Comparison of ENCODE assay signal across 16 cellular contexts in the genomic region with DNA sequence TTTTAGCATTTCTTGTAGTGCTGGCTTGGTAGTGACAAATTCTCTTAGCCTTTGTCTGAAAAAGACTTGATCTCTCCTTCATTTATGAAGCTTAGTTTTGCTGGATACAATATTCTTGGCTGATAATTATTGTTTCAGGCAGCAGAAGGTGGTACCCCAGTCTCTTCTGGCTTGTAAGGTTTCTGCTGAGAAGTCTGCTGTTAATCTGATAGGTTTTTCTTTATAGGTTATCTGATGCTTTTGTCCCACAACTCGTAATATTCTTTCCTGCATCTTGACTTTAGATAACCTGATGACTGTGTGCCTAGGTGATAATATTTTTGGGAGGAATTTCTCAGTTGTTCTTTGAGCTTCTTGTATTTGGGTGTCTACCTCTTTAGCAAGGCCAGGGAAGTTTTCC. TPM values are rescaled to one million over a fixed set of nuclear protein-coding genes. Genes with fewer than 3 reads are reported as not detected.
A peak's percentile ranks its signal among the peaks of the same experiment; 100 is the strongest.
DNase-seq lines count a peak whose midpoint lies in the region; ATAC-seq and TF ChIP-seq lines count a peak whose summit lies in the region.
"Had no signal": no experiment of that assay in that cellular context is flagged by ENCODE, and none has a peak within 500 bp of the region (broad histone marks: within the 10 kb centered on the region; RNA-seq: fewer than 3 reads in every experiment).

No MANE protein-coding gene starts in this region.

- CTCF ChIA-PET in activated CD8-positive, alpha-beta T cell treated with anti-CD3 and anti-CD28 coated beads for 36 hours (lab: Charles Lee) = no interaction called here
- CTCF ChIA-PET in activated CD8-positive, alpha-beta T cell treated with anti-CD3 and anti-CD28 coated beads, Interleukin-2, amount 10 ng/mL, durations not matched to agents 7 days and 5 days (lab: Charles Lee) = interaction anchor here (0.8 to 1.1 kb wide), 2 partner anchors 45 to 177 kb away, joined by 3 read pairs; no protein-coding TSS in a partner anchor
- CTCF ChIA-PET in RWPE1 (lab: Yijun Ruan, JAX) = no interaction called here

- H3K27ac Mint-ChIP-seq in activated CD8-positive, alpha-beta T cell treated with anti-CD3 and anti-CD28 coated beads for 36 hours = peak overlapping the region; percentile 52
- H3K27ac Mint-ChIP-seq in activated CD8-positive, alpha-beta T cell treated with anti-CD3 and anti-CD28 coated beads, Interleukin-2, amount 10 ng/mL, durations not matched to agents 7 days and 5 days = no peak overlapping the region
- no peak overlapping the region for H3K27ac Mint-ChIP-seq in GM23338
- H3K27ac Mint-ChIP-seq in activated T-helper 17 cell treated with anti-CD3 and anti-CD28 coated beads, Interleukin-2, amount 50 U/mL, for 72 hours = peak overlapping the region; percentile 42
- peak overlapping the region; percentile 18 for H3K27ac Mint-ChIP-seq in progenitor cell of endocrine pancreas

- no peak overlapping the region for H2AFZ ChIP-seq in GM23338
- H2AFZ ChIP-seq: GM23248 had no signal

- H3K4me2 ChIP-seq in GM23338 = no peak overlapping the region
- H3K4me2 ChIP-seq: BLaER1 had no signal

- peaks cover 100% of the 10 kb centered on the region for H3K79me2 ChIP-seq in GM23338 (replicated peaks; ENCODE audit: insufficient read depth)

- H3K36me3 ChIP-seq in GM23338 (ENCODE audit: insufficient read depth) = peaks cover 6% of the 10 kb centered on the region; the same call in 1 of the 2 replicates

- no peaks in the 10 kb centered on the region for H3K27me3 Mint-ChIP-seq in activated CD8-positive, alpha-beta T cell treated with anti-CD3 and anti-CD28 coated beads for 36 hours
- H3K27me3 Mint-ChIP-seq in activated CD8-positive, alpha-beta T cell treated with anti-CD3 and anti-CD28 coated beads, Interleukin-2, amount 10 ng/mL, durations not matched to agents 7 days and 5 days (ENCODE audit: low read depth) = no peaks in the 10 kb centered on the region
- H3K27me3 Mint-ChIP-seq in GM23338 (ENCODE audit: insufficient read depth, low read depth, poor library complexity) = peaks cover 7% of the 10 kb centered on the region
- no peaks in the 10 kb centered on the region for H3K27me3 Mint-ChIP-seq in activated T-helper 17 cell treated with anti-CD3 and anti-CD28 coated beads, Interleukin-2, amount 50 U/mL, for 72 hours
- no peaks in the 10 kb centered on the region for H3K27me3 Mint-ChIP-seq in progenitor cell of endocrine pancreas
- H3K27me3 Mint-ChIP-seq: CD8-positive, alpha-beta memory T cell had no signal

- no peak overlapping the region for H3K4me3 ChIP-seq in GM23338
- H3K4me3 ChIP-seq: BLaER1, GM23248 had no signal

- H3F3A ChIP-seq in GM23338 (replicated peaks; ENCODE audit: low read depth) = peaks cover 10% of the 10 kb centered on the region

- H3K27me3 ChIP-seq in GM23338 (ENCODE audit: insufficient read depth) = no peaks in the 10 kb centered on the region
- H3K27me3 ChIP-seq: BLaER1 had no signal

- peaks cover 86% of the 10 kb centered on the region for H4K20me1 ChIP-seq in GM23338 (replicated peaks; ENCODE audit: insufficient read depth)

- ATAC-seq in activated CD8-positive, alpha-beta T cell treated with anti-CD3 and anti-CD28 coated beads for 36 hours = no peak
- ATAC-seq in activated CD8-positive, alpha-beta T cell treated with anti-CD3 and anti-CD28 coated beads, Interleukin-2, amount 10 ng/mL, durations not matched to agents 7 days and 5 days = no peak
- no peak for ATAC-seq in GM23338
- no peak for ATAC-seq in activated T-helper 17 cell treated with anti-CD3 and anti-CD28 coated beads, Interleukin-2, amount 50 U/mL, for 72 hours (replicated peaks)

- peak overlapping the region; percentile 86; the same call in 1 of the 2 replicates for H3K27ac ChIP-seq in GM23338 (ENCODE audit: low read depth)
- H3K27ac ChIP-seq in RWPE1 = no peak overlapping the region
- H3K27ac ChIP-seq: BLaER1, GM23248 had no signal

- TF ChIP-seq CTCF in activated CD8-positive, alpha-beta T cell treated with anti-CD3 and anti-CD28 coated beads for 36 hours (IDR thresholded peaks at IDR 0.05) = no peak
- TF ChIP-seq CTCF in GM23338 (conservative IDR thresholded peaks at IDR 0.05; ENCODE audit: low read depth in 2 of 2) = no peak
- TF ChIP-seq CTCF in progenitor cell of endocrine pancreas (IDR thresholded peaks at IDR 0.05; ENCODE audit: unreplicated experiment) = no peak
- TF ChIP-seq CTCF in RWPE1 (conservative IDR thresholded peaks at IDR 0.05; ENCODE audit: low read depth) = no peak

- peaks cover 31% of the 10 kb centered on the region for H3K4me1 ChIP-seq in GM23338 (ENCODE audit: insufficient read depth)
- H3K4me1 ChIP-seq: BLaER1, Caco-2 had no signal

- intact Hi-C loops in activated CD8-positive, alpha-beta T cell treated with anti-CD3 and anti-CD28 coated beads for 36 hours (cut with micrococcal nuclease) = loop anchor here (5.0 kb wide), 1 partner anchor 38 kb away; no protein-coding TSS in a partner anchor

- H3K9me2 ChIP-seq in GM23338 (ENCODE audit: insufficient read depth) = no peaks in the 10 kb centered on the region

- peaks cover 72% of the 10 kb centered on the region for H3K4me1 Mint-ChIP-seq in activated CD8-positive, alpha-beta T cell treated with anti-CD3 and anti-CD28 coated beads for 36 hours (ENCODE audit: low read depth)
- peaks cover 63% of the 10 kb centered on the region for H3K4me1 Mint-ChIP-seq in activated CD8-positive, alpha-beta T cell treated with anti-CD3 and anti-CD28 coated beads, Interleukin-2, amount 10 ng/mL, durations not matched to agents 7 days and 5 days (ENCODE audit: low read depth)
- H3K4me1 Mint-ChIP-seq in GM23338 (peaks cover 44% of the 10 kb centered on the region), progenitor cell of endocrine pancreas (ENCODE audit: low read depth) (peaks cover 8% of the 10 kb centered on the region)
- peaks cover 53% of the 10 kb centered on the region for H3K4me1 Mint-ChIP-seq in activated T-helper 17 cell treated with anti-CD3 and anti-CD28 coated beads, Interleukin-2, amount 50 U/mL, for 72 hours

- POLR2A ChIA-PET in activated CD8-positive, alpha-beta T cell treated with anti-CD3 and anti-CD28 coated beads for 36 hours (lab: Charles Lee) = interaction anchor here (1.3 kb wide), 1 partner anchor 69 kb away, joined by 3 read pairs; no protein-coding TSS in a partner anchor
- POLR2A ChIA-PET in activated CD8-positive, alpha-beta T cell treated with anti-CD3 and anti-CD28 coated beads, Interleukin-2, amount 10 ng/mL, durations not matched to agents 7 days and 5 days (lab: Charles Lee) = interaction anchor here (0.6 to 0.8 kb wide), 2 partner anchors 18 to 64 kb away, joined by 3 read pairs; no protein-coding TSS in a partner anchor
- POLR2A ChIA-PET in RWPE1 (lab: Yijun Ruan, JAX; ENCODE audit: low non-redundant PET) = no interaction called here

- peaks cover 31% of the 10 kb centered on the region for H3K9me3 Mint-ChIP-seq in activated CD8-positive, alpha-beta T cell treated with anti-CD3 and anti-CD28 coated beads for 36 hours
- peaks cover 21% of the 10 kb centered on the region for H3K9me3 Mint-ChIP-seq in activated CD8-positive, alpha-beta T cell treated with anti-CD3 and anti-CD28 coated beads, Interleukin-2, amount 10 ng/mL, durations not matched to agents 7 days and 5 days (ENCODE audit: insufficient read depth)
- H3K9me3 Mint-ChIP-seq in GM23338 (no peaks in the 10 kb centered on the region; the same call in 2 of the 3 replicates), progenitor cell of endocrine pancreas (ENCODE audit: low read depth) (peaks cover 40% of the 10 kb centered on the region)
- H3K9me3 Mint-ChIP-seq in activated T-helper 17 cell treated with anti-CD3 and anti-CD28 coated beads, Interleukin-2, amount 50 U/mL, for 72 hours = peaks cover 13% of the 10 kb centered on the region

- H3K4me3 Mint-ChIP-seq in activated CD8-positive, alpha-beta T cell treated with anti-CD3 and anti-CD28 coated beads for 36 hours = no peak overlapping the region
- H3K4me3 Mint-ChIP-seq in activated CD8-positive, alpha-beta T cell treated with anti-CD3 and anti-CD28 coated beads, Interleukin-2, amount 10 ng/mL, durations not matched to agents 7 days and 5 days = no peak overlapping the region
- H3K4me3 Mint-ChIP-seq in GM23338 = no peak overlapping the region
- no peak overlapping the region for H3K4me3 Mint-ChIP-seq in activated T-helper 17 cell treated with anti-CD3 and anti-CD28 coated beads, Interleukin-2, amount 50 U/mL, for 72 hours
- no peak overlapping the region for H3K4me3 Mint-ChIP-seq in progenitor cell of endocrine pancreas (ENCODE audit: low read depth)
- H3K4me3 Mint-ChIP-seq: CD8-positive, alpha-beta memory T cell had no signal

- DNase-seq in activated CD8-positive, alpha-beta T cell treated with anti-CD3 and anti-CD28 coated beads for 36 hours = no peak
- DNase-seq in activated CD8-positive, alpha-beta T cell treated with anti-CD3 and anti-CD28 coated beads, Interleukin-2, amount 10 ng/mL, durations not matched to agents 7 days and 5 days = no peak
- DNase-seq in GM23338 (ENCODE audit: low spot score) (no peak), progenitor cell of endocrine pancreas (ENCODE audit: low spot score, unreplicated experiment) (no peak), RWPE1 (ENCODE audit: low spot score) (no peak), NCI-H128 (lab: John Stamatoyannopoulos, UW; ENCODE audit: unreplicated experiment) (no peak)
- DNase-seq: 8988T; AML-193; Caco-2; CD8-positive, alpha-beta memory T cell; DMS53; GM23248; H7; IMR-90 had no signal

- H3K36me3 Mint-ChIP-seq in activated CD8-positive, alpha-beta T cell treated with anti-CD3 and anti-CD28 coated beads for 36 hours (ENCODE audit: low read depth) = peaks cover 84% of the 10 kb centered on the region
- peaks cover 86% of the 10 kb centered on the region for H3K36me3 Mint-ChIP-seq in activated CD8-positive, alpha-beta T cell treated with anti-CD3 and anti-CD28 coated beads, Interleukin-2, amount 10 ng/mL, durations not matched to agents 7 days and 5 days (ENCODE audit: low read depth)
- H3K36me3 Mint-ChIP-seq in GM23338 (ENCODE audit: low read depth) = peaks cover 75% of the 10 kb centered on the region
- H3K36me3 Mint-ChIP-seq in activated T-helper 17 cell treated with anti-CD3 and anti-CD28 coated beads, Interleukin-2, amount 50 U/mL, for 72 hours (ENCODE audit: low read depth) = peaks cover 90% of the 10 kb centered on the region
- H3K36me3 Mint-ChIP-seq in progenitor cell of endocrine pancreas (ENCODE audit: insufficient read depth) = peaks cover 80% of the 10 kb centered on the region

RNA-seq across cellular contexts. Expression of gene AEBP2, which starts 41.2 kb away (rescaled TPM):
- total RNA-seq in activated CD8-positive, alpha-beta T cell treated with anti-CD3 and anti-CD28 coated beads for 36 hours = 10 to 100 TPM; 59.6 to 63.3 TPM
- total RNA-seq in activated CD8-positive, alpha-beta T cell treated with anti-CD3 and anti-CD28 coated beads, Interleukin-2, amount 10 ng/mL, durations not matched to agents 7 days and 5 days = 10 to 100 TPM; 57.3 to 57.4 TPM
- total RNA-seq in GM23338 (2014; rRNA removed; shearing (Covaris generic)) = 48.1 and 48.9 TPM in 2 replicates
- polyA plus RNA-seq in GM23338 (2016; fragmentation: Nextera tagmentation; extraction: Ambion mirVana) = 37.1 and 39.3 TPM in 2 replicates
- 10 to 100 TPM; 65.6 to 82.9 TPM for total RNA-seq in activated T-helper 17 cell treated with anti-CD3 and anti-CD28 coated beads, Interleukin-2, amount 50 U/mL, for 72 hours
- total RNA-seq in progenitor cell of endocrine pancreas = 64.9 and 68.5 TPM in 2 replicates

Comparison
In these comparisons a context has a peak if more than half of its experiments do, and no peak if none do; other contexts are left out.
1. H3K27ac Mint-ChIP-seq: peak in activated CD8-positive, alpha-beta T cell treated with anti-CD3 and anti-CD28 coated beads for 36 hours (single experiment), activated T-helper 17 cell treated with anti-CD3 and anti-CD28 coated beads, Interleukin-2, amount 50 U/mL, for 72 hours (single experiment) and progenitor cell of endocrine pancreas (single experiment); none in activated CD8-positive, alpha-beta T cell treated with anti-CD3 and anti-CD28 coated beads, Interleukin-2, amount 10 ng/mL, durations not matched to agents 7 days and 5 days (single experiment) and GM23338 (single experiment).